ENCODE assay signal across 16 cellular contexts in genomic region chr20:38277285-38277684, GRCh38.
"Had no signal": no experiment of that assay in that cellular context is flagged by ENCODE, and none has a peak within 500 bp of the region (broad histone marks: within the 10 kb centered on the region; RNA-seq: fewer than 3 reads in every experiment).

No MANE protein-coding gene starts in this region.

- H3K27me3 ChIP-seq: esophagus squamous epithelium, gastroesophageal sphincter, tibial artery, upper lobe of left lung, uterus had no signal

- H3K27ac ChIP-seq: esophagus squamous epithelium, gastroesophageal sphincter, ovary, tibial artery, upper lobe of left lung, uterus had no signal

- H3K27ac Mint-ChIP-seq: dendritic cell treated with granulocyte-macrophage colony-stimulating factor and Interleukin-4, amounts not matched to agents 40 ng/mL and 50 ng/mL, for 4 days; naive thymus-derived CD8-positive, alpha-beta T cell had no signal

- H3K36me3 ChIP-seq: esophagus squamous epithelium, gastroesophageal sphincter, ovary, tibial artery, upper lobe of left lung, uterus had no signal

- H3K4me1 ChIP-seq: upper lobe of left lung, uterus had no signal

- H3K36me3 Mint-ChIP-seq: naive thymus-derived CD8-positive, alpha-beta T cell had no signal

- H3K4me3 ChIP-seq: esophagus squamous epithelium, gastroesophageal sphincter, mucosa of descending colon, ovary, smooth muscle cell, tibial artery, upper lobe of left lung, uterus had no signal

- H3K9me3 Mint-ChIP-seq: naive thymus-derived CD8-positive, alpha-beta T cell had no signal

- H3K9me3 ChIP-seq: esophagus squamous epithelium, gastroesophageal sphincter, mucosa of descending colon, ovary, tibial artery, upper lobe of left lung, uterus had no signal

- DNase-seq: esophagus squamous epithelium; foreskin fibroblast; left colon; mammary epithelial cell; mucosa of descending colon; naive thymus-derived CD8-positive, alpha-beta T cell; right cardiac atrium; stimulated activated CD4-positive, alpha-beta T cell treated with anti-CD3 and anti-CD28 coated beads, Interleukin-2, amount 100 ng/mL, for 48 hours; stimulated activated naive CD4-positive, alpha-beta T cell treated with Interleukin-2 at 50 U/mL for 16 hours; upper lobe of left lung; uterus had no signal

- H3K4me3 Mint-ChIP-seq: dendritic cell treated with granulocyte-macrophage colony-stimulating factor and Interleukin-4, amounts not matched to agents 40 ng/mL and 50 ng/mL, for 4 days; naive thymus-derived CD8-positive, alpha-beta T cell had no signal

- ATAC-seq: gastroesophageal sphincter; left colon; mucosa of descending colon; naive thymus-derived CD8-positive, alpha-beta T cell had no signal
